Comparison of ENCODE assay signal across 1 cellular context in the genomic region with DNA sequence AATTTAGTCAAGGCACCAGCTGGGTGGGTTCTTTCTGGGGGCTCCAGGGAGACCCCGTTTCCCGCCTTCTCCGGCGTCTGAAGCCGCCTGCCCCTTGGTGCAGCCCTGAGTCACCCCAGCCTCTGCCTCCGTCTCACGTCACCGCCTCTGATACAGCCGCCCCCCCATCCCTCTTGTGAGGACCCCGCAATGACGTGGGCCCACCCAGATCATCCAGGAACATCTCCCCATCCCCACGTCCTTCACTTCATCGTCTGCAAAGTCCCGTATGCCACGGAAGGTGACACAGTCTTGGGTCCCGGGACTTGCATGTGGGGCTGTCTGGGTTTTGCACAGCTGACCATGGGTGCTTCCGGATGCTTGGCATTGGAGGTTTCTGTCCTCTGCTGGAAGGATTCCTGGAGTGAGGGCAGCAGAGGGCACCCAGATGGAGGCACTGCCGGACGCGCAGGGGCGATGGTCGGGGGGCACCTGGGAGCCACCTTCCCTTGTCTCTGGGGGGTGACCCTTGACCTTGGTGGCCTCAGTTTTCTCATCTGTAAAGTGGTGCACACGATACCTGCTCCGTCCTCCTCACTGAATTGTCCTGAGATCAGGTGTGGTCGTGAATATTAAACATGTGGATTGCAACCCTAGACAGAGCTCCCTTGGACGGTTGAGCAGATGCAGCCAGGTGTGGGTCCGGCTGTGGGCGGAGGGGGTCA.
TF ChIP-seq lines count a peak whose summit lies in the region.

No MANE protein-coding gene starts in this region.

TF ChIP-seq in WTC11, 78 proteins besides CTCF, POLR2A, EP300 and RAD21 (continued from another document):
- TF ChIP-seq, protein P1, sequence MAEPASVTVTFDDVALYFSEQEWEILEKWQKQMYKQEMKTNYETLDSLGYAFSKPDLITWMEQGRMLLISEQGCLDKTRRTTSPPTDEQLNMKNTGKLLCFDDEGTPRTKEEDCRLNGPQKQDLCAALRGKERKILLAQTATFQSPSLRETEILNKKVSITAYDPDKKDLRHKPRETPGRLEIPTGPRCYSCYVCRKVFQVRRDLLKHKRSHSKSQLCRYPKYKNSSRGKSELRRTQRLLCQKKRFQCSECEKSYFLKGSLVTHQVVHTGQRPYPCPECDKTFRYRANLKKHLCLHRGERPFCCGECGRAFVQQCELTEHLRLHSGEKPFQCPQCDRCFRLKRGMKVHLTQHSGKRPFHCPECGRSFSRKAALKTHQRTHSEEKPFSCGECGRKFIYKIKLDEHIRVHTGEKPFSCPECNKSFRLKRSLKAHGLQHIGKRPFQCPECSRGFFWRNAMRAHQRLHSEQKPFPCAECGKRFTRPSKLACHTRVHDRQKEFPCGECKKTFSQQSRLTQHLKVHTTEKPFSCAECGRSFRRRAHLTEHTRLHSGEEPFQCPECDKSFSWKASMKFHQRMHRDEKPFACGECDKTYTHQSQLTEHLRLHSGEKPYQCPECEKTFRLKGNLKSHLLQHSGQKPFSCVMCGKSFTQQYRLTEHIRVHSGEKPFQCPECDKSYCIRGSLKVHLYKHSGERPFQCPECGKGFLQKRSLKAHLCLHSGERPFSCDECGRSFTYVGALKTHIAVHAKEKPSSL (CRISPR knock-in tag; conservative IDR thresholded peaks at IDR 0.05), result no peak
- TF ChIP-seq, protein P2, sequence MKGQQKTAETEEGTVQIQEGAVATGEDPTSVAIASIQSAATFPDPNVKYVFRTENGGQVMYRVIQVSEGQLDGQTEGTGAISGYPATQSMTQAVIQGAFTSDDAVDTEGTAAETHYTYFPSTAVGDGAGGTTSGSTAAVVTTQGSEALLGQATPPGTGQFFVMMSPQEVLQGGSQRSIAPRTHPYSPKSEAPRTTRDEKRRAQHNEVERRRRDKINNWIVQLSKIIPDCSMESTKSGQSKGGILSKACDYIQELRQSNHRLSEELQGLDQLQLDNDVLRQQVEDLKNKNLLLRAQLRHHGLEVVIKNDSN (CRISPR knock-in tag; IDR thresholded peaks at IDR 0.05), result no peak
- TF ChIP-seq ZNF263 (CRISPR knock-in tag; IDR thresholded peaks at IDR 0.05; ENCODE audit: low read depth) (no peak), TEAD1 (CRISPR knock-in tag; IDR thresholded peaks at IDR 0.05) (no peak), TP53 (CRISPR knock-in tag; IDR thresholded peaks at IDR 0.05) (no peak), NFYB (CRISPR knock-in tag; conservative IDR thresholded peaks at IDR 0.05; ENCODE audit: low read depth) (no peak), HMGA2 (CRISPR knock-in tag; IDR thresholded peaks at IDR 0.05) (no peak), FOXP1 (CRISPR knock-in tag; IDR thresholded peaks at IDR 0.05; ENCODE audit: borderline replicate concordance) (no peak)
- TF ChIP-seq, protein P3, sequence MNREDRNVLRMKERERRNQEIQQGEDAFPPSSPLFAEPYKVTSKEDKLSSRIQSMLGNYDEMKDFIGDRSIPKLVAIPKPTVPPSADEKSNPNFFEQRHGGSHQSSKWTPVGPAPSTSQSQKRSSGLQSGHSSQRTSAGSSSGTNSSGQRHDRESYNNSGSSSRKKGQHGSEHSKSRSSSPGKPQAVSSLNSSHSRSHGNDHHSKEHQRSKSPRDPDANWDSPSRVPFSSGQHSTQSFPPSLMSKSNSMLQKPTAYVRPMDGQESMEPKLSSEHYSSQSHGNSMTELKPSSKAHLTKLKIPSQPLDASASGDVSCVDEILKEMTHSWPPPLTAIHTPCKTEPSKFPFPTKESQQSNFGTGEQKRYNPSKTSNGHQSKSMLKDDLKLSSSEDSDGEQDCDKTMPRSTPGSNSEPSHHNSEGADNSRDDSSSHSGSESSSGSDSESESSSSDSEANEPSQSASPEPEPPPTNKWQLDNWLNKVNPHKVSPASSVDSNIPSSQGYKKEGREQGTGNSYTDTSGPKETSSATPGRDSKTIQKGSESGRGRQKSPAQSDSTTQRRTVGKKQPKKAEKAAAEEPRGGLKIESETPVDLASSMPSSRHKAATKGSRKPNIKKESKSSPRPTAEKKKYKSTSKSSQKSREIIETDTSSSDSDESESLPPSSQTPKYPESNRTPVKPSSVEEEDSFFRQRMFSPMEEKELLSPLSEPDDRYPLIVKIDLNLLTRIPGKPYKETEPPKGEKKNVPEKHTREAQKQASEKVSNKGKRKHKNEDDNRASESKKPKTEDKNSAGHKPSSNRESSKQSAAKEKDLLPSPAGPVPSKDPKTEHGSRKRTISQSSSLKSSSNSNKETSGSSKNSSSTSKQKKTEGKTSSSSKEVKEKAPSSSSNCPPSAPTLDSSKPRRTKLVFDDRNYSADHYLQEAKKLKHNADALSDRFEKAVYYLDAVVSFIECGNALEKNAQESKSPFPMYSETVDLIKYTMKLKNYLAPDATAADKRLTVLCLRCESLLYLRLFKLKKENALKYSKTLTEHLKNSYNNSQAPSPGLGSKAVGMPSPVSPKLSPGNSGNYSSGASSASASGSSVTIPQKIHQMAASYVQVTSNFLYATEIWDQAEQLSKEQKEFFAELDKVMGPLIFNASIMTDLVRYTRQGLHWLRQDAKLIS (CRISPR knock-in tag; IDR thresholded peaks at IDR 0.05; ENCODE audit: borderline replicate concordance), result no peak
